8 cellular contexts compared by ENCODE assay signal in genomic region chr1:226739696-226740065, GRCh38.
DNase-seq lines count a peak whose midpoint lies in the region; ATAC-seq and TF ChIP-seq lines count a peak whose summit lies in the region.

No MANE protein-coding gene starts in this region.

- peak overlapping the region; percentile 89 to 93 for H3K27ac Mint-ChIP-seq in effector memory CD8-positive, alpha-beta T cell

- peak overlapping the region; percentile 86 for H2AFZ ChIP-seq in parathyroid adenoma

- H3K4me1 ChIP-seq in parathyroid adenoma, result no peaks in the 10 kb centered on the region

- peaks cover 4% of the 10 kb centered on the region for H3K36me3 ChIP-seq in GM06990 (ENCODE audit: control insufficient read depth, insufficient read depth, low read length)
- no peaks in the 10 kb centered on the region for H3K36me3 ChIP-seq in parathyroid adenoma (ENCODE audit: control insufficient read depth, insufficient read depth, low read length)

- H3K27me3 ChIP-seq in GM06990 (replicated peaks; ENCODE audit: control insufficient read depth, insufficient read depth, low read length) (no peaks in the 10 kb centered on the region), parathyroid adenoma (ENCODE audit: control insufficient read depth, insufficient read depth, low read length) (no peaks in the 10 kb centered on the region)

- H3K9ac ChIP-seq in parathyroid adenoma, result no peak overlapping the region

- H3K79me2 ChIP-seq in parathyroid adenoma, result no peaks in the 10 kb centered on the region

- TF ChIP-seq CTCF in GM06990 (IDR thresholded peaks at IDR 0.05; ENCODE audit: insufficient read depth, low read length, poor library complexity, severe bottlenecking) (no peak), parathyroid adenoma (IDR thresholded peaks at IDR 0.05) (no peak)

- no peaks in the 10 kb centered on the region for H3K9me3 Mint-ChIP-seq in effector memory CD8-positive, alpha-beta T cell

- H3K27ac ChIP-seq in parathyroid adenoma, result no peak overlapping the region

- peaks cover 15 to 23% of the 10 kb centered on the region in 2 donors for H3K4me1 Mint-ChIP-seq in effector memory CD8-positive, alpha-beta T cell (ENCODE audit: low read depth in 2 of 2)

- H3K4me3 ChIP-seq in GM06990 (replicated peaks; ENCODE audit: low read depth, low read length) (peak overlapping the region; percentile 90; the same call in 1 of the 2 replicates), parathyroid adenoma (ENCODE audit: low read depth, low read length) (peak overlapping the region; percentile 72)

- peak overlapping the region; percentile 87 to 97 for H3K4me3 Mint-ChIP-seq in effector memory CD8-positive, alpha-beta T cell

- no peaks in the 10 kb centered on the region for H3K9me3 ChIP-seq in parathyroid adenoma (ENCODE audit: control insufficient read depth, low read length)

- ATAC-seq in effector memory CD8-positive, alpha-beta T cell (replicated peaks), result peak; percentile 6
- no peak for ATAC-seq in GM21619 (IDR thresholded peaks at IDR 0.05; ENCODE audit: unreplicated experiment)

- no peaks in the 10 kb centered on the region for H3K27me3 Mint-ChIP-seq in effector memory CD8-positive, alpha-beta T cell

- DNase-seq in GM06990 (ENCODE audit: extremely low read depth, insufficient read length) (no peak), NAMALWA (ENCODE audit: low spot score) (peak; percentile 52), foreskin melanocyte (no peak), COLO829 (ENCODE audit: low spot score) (no peak)
- DNase-seq in effector memory CD8-positive, alpha-beta T cell, result no peak
- no peak for DNase-seq in stimulated activated CD4-positive, alpha-beta T cell treated with anti-CD3 and anti-CD28 coated beads, Interleukin-4, amount 100 ng/mL, for 4 hours

- peaks cover 52% of the 10 kb centered on the region for H3K36me3 Mint-ChIP-seq in effector memory CD8-positive, alpha-beta T cell (ENCODE audit: insufficient read depth)

- H3K4me2 ChIP-seq in parathyroid adenoma (ENCODE audit: low read length), result peak overlapping the region; percentile 91
